ENCODE assay signal across 8 cellular contexts in the genomic region with DNA sequence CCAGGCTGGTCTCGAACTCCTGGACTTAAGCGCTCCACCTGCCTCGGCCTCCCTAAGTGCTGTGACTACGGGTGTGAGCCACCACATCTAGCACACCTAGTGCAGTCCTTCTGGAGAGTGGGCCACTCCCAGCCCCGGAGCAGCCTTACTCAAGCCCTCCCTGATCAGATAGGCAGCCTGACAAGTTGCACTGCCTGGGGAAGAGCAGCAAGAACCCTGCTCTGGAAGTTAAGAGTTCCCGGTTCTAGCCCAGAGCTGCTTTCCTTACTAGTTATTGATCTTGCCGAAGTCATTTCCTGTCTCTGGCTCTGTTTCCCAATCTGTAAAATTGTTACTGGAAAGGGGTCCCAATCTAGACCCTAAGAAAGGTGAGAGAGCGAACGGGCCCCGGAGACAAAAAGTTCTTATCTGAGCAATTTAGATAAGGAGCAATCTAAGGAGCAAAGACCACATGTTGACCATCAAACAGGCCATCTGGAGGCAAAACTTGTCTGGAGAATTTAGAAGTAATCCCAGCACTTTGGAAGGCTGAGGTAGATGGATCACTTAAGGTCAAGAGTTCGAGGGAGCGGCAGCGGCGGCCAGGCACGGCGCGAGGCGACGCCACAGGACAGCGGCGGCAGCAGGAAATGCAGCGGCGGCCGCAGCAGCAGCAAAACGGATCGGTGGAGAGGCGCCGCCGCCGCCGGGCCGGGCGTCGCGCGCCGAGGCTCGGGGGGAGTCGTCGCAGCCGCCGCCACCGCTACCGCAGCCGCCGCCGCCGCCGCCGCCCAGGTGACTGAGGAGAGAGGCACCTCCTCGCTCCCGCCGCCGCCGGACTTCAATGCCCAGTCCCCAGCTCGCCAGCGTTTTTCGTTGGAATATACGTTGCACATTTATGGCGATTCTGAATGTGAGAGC. TPM values are rescaled to one million over a fixed set of nuclear protein-coding genes. Genes with fewer than 3 reads are reported as not detected.
DNase-seq lines count a peak whose midpoint lies in the region; ATAC-seq, FAIRE-seq and TF ChIP-seq lines count a peak whose summit lies in the region.

No MANE protein-coding gene starts in this region.

- intact Hi-C loops in activated naive CD4-positive, alpha-beta T cell treated with anti-CD3 and anti-CD28 coated beads for 36 hours (cut with micrococcal nuclease): loop anchor here (5.0 kb wide), 1 partner anchor 146 kb away; a partner anchor contains a TSS

- H3K27me3 ChIP-seq in CD4-positive, CD25-positive, alpha-beta regulatory T cell (ENCODE audit: control insufficient read depth, insufficient read depth, low read length): no peaks in the 10 kb centered on the region

- peak in 1 of 2 donors; percentile 21 for ATAC-seq in CD4-positive, CD25-positive, alpha-beta regulatory T cell (ENCODE audit: low read depth in 2 of 2)
- no peak for ATAC-seq in HG02571 (IDR thresholded peaks at IDR 0.05; ENCODE audit: unreplicated experiment)

- H3K4me3 Mint-ChIP-seq in CD4-positive, CD25-positive, alpha-beta regulatory T cell: peak overlapping the region; percentile 39 to 85 (median 80)
- H3K4me3 Mint-ChIP-seq in activated naive CD4-positive, alpha-beta T cell treated with anti-CD3 and anti-CD28 coated beads for 36 hours: peak overlapping the region; percentile 75

- no peaks in the 10 kb centered on the region for H3K36me3 Mint-ChIP-seq in CD4-positive, CD25-positive, alpha-beta regulatory T cell
- H3K36me3 Mint-ChIP-seq in activated naive CD4-positive, alpha-beta T cell treated with anti-CD3 and anti-CD28 coated beads for 36 hours (ENCODE audit: low read depth): no peaks in the 10 kb centered on the region

- no peaks in the 10 kb centered on the region for H3K9me3 Mint-ChIP-seq in CD4-positive, CD25-positive, alpha-beta regulatory T cell
- no peaks in the 10 kb centered on the region for H3K9me3 Mint-ChIP-seq in activated naive CD4-positive, alpha-beta T cell treated with anti-CD3 and anti-CD28 coated beads for 36 hours

- H3K27me3 Mint-ChIP-seq in CD4-positive, CD25-positive, alpha-beta regulatory T cell: peaks cover 20% of the 10 kb centered on the region
- no peaks in the 10 kb centered on the region for H3K27me3 Mint-ChIP-seq in activated naive CD4-positive, alpha-beta T cell treated with anti-CD3 and anti-CD28 coated beads for 36 hours (ENCODE audit: low read depth)

- no peaks in the 10 kb centered on the region for H3K36me3 ChIP-seq in CD4-positive, CD25-positive, alpha-beta regulatory T cell (ENCODE audit: control insufficient read depth, insufficient read depth, low read length)

- DNase-seq in CD4-positive, CD25-positive, alpha-beta regulatory T cell: peak; percentile 42 to 49 (median 47)
- no peak for DNase-seq in HFF-Myc (ENCODE audit: extremely low read depth, low read depth)
- peak; percentile 47 for DNase-seq in RCC 7860 (ENCODE audit: low spot score)
- DNase-seq in activated naive CD4-positive, alpha-beta T cell treated with anti-CD3 and anti-CD28 coated beads for 36 hours: peak; percentile 55
- peak; percentile 60 for DNase-seq in glomerular visceral epithelial cell (ENCODE audit: extremely low spot score)
- peak in 39 of 56 donors; percentile 10 to 67 (median 36) for DNase-seq in nucleus accumbens (lab: John Stamatoyannopoulos, UW)
- DNase-seq in ureter (ENCODE audit: low spot score): no peak

- FAIRE-seq in RCC 7860 (lab: Jason Lieb, UNC): no peak

- peak overlapping the region; percentile 59 for H3K4me3 ChIP-seq in CD4-positive, CD25-positive, alpha-beta regulatory T cell (ENCODE audit: low read depth, low read length)
- H3K4me3 ChIP-seq in HFF-Myc (replicated peaks; ENCODE audit: low read depth, low read length): peak overlapping the region; percentile 31

- H3K4me1 Mint-ChIP-seq in CD4-positive, CD25-positive, alpha-beta regulatory T cell: peaks cover 10 to 47% (median 30%) of the 10 kb centered on the region in 4 donors
- peaks cover 42% of the 10 kb centered on the region for H3K4me1 Mint-ChIP-seq in activated naive CD4-positive, alpha-beta T cell treated with anti-CD3 and anti-CD28 coated beads for 36 hours (ENCODE audit: low read depth)

- H3K27ac Mint-ChIP-seq in CD4-positive, CD25-positive, alpha-beta regulatory T cell: peak overlapping the region; percentile 32 to 69 (median 38)
- H3K27ac Mint-ChIP-seq in activated naive CD4-positive, alpha-beta T cell treated with anti-CD3 and anti-CD28 coated beads for 36 hours: no peak overlapping the region

- H3K4me1 ChIP-seq in CD4-positive, CD25-positive, alpha-beta regulatory T cell (ENCODE audit: control insufficient read depth, insufficient read depth, low read length, poor library complexity, severe bottlenecking): peaks cover 26% of the 10 kb centered on the region

- H3K27ac ChIP-seq in CD4-positive, CD25-positive, alpha-beta regulatory T cell (ENCODE audit: insufficient read depth, low read length, poor library complexity, severe bottlenecking): no peak overlapping the region

- CTCF ChIA-PET in activated naive CD4-positive, alpha-beta T cell treated with anti-CD3 and anti-CD28 coated beads for 36 hours (lab: Charles Lee): interaction anchor here (0.5 to 2.3 kb wide), 4 partner anchors 12 to 820 kb away, joined by 4 to 7 read pairs (median 6); no protein-coding TSS in a partner anchor

- no peak for TF ChIP-seq CTCF in HFF-Myc (IDR thresholded peaks at IDR 0.05; ENCODE audit: low read depth, low read length, missing control alignments)

- H3K9me3 ChIP-seq in CD4-positive, CD25-positive, alpha-beta regulatory T cell (ENCODE audit: control insufficient read depth in 2 of 2, low read length in 2 of 2): no peaks in the 10 kb centered on the region

RNA-seq across cellular contexts. Expression of a gene that starts 4.3 kb away (rescaled TPM):
- total RNA-seq in CD4-positive, CD25-positive, alpha-beta regulatory T cell: 11.8 TPM
- polyA plus RNA-seq in CD4-positive, CD25-positive, alpha-beta regulatory T cell: 10 to 100 TPM in 3 of 4 donors, 1 to 10 TPM in 1; 9.2 to 17.2 (median 12.0) TPM
- total RNA-seq in activated naive CD4-positive, alpha-beta T cell treated with anti-CD3 and anti-CD28 coated beads for 36 hours: 10 to 100 TPM; 11.1 to 11.9 TPM
- total RNA-seq in ureter: 33.1 TPM

RNA-seq across cellular contexts. Expression of a gene that starts 21.0 kb away (rescaled TPM):
- 0.91 TPM for total RNA-seq in CD4-positive, CD25-positive, alpha-beta regulatory T cell
- under 1 TPM; 0.30 to 0.64 (median 0.61) TPM for polyA plus RNA-seq in CD4-positive, CD25-positive, alpha-beta regulatory T cell
- total RNA-seq in activated naive CD4-positive, alpha-beta T cell treated with anti-CD3 and anti-CD28 coated beads for 36 hours: under 1 TPM; 0.26 to 0.67 TPM
- total RNA-seq in ureter: 3.6 TPM

RNA-seq across cellular contexts. Expression of a gene that starts 30.2 kb away (rescaled TPM):
- 45.0 TPM for total RNA-seq in CD4-positive, CD25-positive, alpha-beta regulatory T cell
- 10 to 100 TPM; 41.6 to 56.1 (median 51.8) TPM for polyA plus RNA-seq in CD4-positive, CD25-positive, alpha-beta regulatory T cell
- 10 to 100 TPM; 93.3 to 93.6 TPM for total RNA-seq in activated naive CD4-positive, alpha-beta T cell treated with anti-CD3 and anti-CD28 coated beads for 36 hours
- total RNA-seq in ureter: 77.0 TPM

RNA-seq across cellular contexts. Expression of a gene that starts 35.2 kb away (rescaled TPM):
- total RNA-seq in CD4-positive, CD25-positive, alpha-beta regulatory T cell: 40.8 TPM
- polyA plus RNA-seq in CD4-positive, CD25-positive, alpha-beta regulatory T cell: 10 to 100 TPM; 44.0 to 55.4 (median 49.5) TPM
- total RNA-seq in activated naive CD4-positive, alpha-beta T cell treated with anti-CD3 and anti-CD28 coated beads for 36 hours: 10 to 100 TPM; 22.1 to 24.7 TPM
- total RNA-seq in ureter: 53.8 TPM

RNA-seq across cellular contexts. Expression of a gene that starts 45.8 kb away (rescaled TPM):
- total RNA-seq in CD4-positive, CD25-positive, alpha-beta regulatory T cell: 2.5 TPM
- polyA plus RNA-seq in CD4-positive, CD25-positive, alpha-beta regulatory T cell: under 1 TPM in 3 of 4 donors, not detected in 1; 0.25 to 0.71 (median 0.39) TPM
- total RNA-seq in activated naive CD4-positive, alpha-beta T cell treated with anti-CD3 and anti-CD28 coated beads for 36 hours: 10 to 100 TPM; 38.6 to 42.2 TPM
- total RNA-seq in ureter: 4.3 TPM

Comparison
In these comparisons a context has a peak if more than half of its experiments do, and no peak if none do; other contexts are left out.
1. DNase-seq: peak in CD4-positive, CD25-positive, alpha-beta regulatory T cell (3 of 3), RCC 7860 (single experiment), activated naive CD4-positive, alpha-beta T cell treated with anti-CD3 and anti-CD28 coated beads for 36 hours (single experiment), glomerular visceral epithelial cell (single experiment) and nucleus accumbens (39 of 56); none in HFF-Myc (single experiment) and ureter (single experiment).